In the genomic region with DNA sequence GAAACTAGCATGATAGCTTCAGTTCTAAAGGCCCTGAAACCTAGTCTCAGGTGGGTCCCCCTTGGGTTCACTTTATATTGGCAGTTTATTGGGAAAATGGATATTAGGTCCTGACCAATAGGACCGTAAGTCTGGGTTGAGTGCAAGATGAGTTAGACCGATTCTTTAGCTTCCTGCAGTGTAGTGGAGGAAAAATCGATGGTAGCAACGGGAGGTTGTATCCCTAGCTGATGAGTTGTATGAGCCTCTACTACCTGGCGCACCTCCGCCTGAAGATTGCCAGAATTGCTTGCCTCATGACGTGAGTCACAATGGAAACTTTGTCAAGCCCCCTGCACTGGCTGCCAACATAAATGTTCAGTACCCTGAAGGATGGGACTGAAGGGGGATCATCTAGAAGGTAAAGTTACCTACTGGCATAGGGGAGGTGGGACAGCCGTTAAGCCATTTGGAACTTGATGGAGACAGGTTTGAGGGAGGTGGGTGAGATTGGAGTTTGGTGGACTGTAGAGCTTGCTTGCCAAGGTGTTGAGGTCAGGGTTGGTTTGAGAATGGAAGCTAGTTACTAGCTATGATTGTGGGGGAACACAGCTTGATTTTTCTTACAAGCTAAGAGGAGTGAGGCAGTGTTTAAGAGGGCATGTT, we compare ENCODE assay signal across 7 cellular contexts. TPM values are rescaled to one million over a fixed set of nuclear protein-coding genes. Genes with fewer than 3 reads are reported as not detected.
DNase-seq lines count a peak whose midpoint lies in the region; ATAC-seq and TF ChIP-seq lines count a peak whose summit lies in the region.

No MANE protein-coding gene starts in this region.

- peak overlapping the region; percentile 5; the same call in 1 of the 2 replicates for H2BK120ac ChIP-seq in IMR-90 (ENCODE audit: low read depth, low read length)

- H3K4me3 Mint-ChIP-seq in activated CD4-positive, alpha-beta memory T cell treated with anti-CD3 and anti-CD28 coated beads for 36 hours: peak overlapping the region; percentile 97

- H3K4me1 Mint-ChIP-seq in activated CD4-positive, alpha-beta memory T cell treated with anti-CD3 and anti-CD28 coated beads for 36 hours (ENCODE audit: low read depth): peaks cover 49% of the 10 kb centered on the region

- in situ Hi-C loops in IMR-90 (cut with MboI; ENCODE audit: low sequenced_read_pairs): no loop called here

- H3K23ac ChIP-seq in IMR-90 (ENCODE audit: low read depth, low read length): peak overlapping the region; percentile 73

- H3K9me1 ChIP-seq in IMR-90 (ENCODE audit: insufficient read depth, low read length): peaks cover 14% of the 10 kb centered on the region

- no peak for TF ChIP-seq RAD21 in IMR-90 (IDR thresholded peaks at IDR 0.05; ENCODE audit: low read length)

- peak overlapping the region; percentile 79 for H3K27ac ChIP-seq in IMR-90 (ENCODE audit: insufficient read depth, low read length)

- H3K18ac ChIP-seq in IMR-90 (ENCODE audit: low read depth, low read length): peak overlapping the region; percentile 76

- H3K27ac Mint-ChIP-seq in activated CD4-positive, alpha-beta memory T cell treated with anti-CD3 and anti-CD28 coated beads for 36 hours: peak overlapping the region; percentile 97

- H3K9ac ChIP-seq in IMR-90 (ENCODE audit: low read depth, low read length): peak overlapping the region; percentile 54

- peak overlapping the region; percentile 18 for H4K91ac ChIP-seq in IMR-90 (ENCODE audit: insufficient read depth, low read depth, low read length)

- peaks cover 83% of the 10 kb centered on the region for H4K20me1 ChIP-seq in IMR-90 (ENCODE audit: insufficient read depth, low read length)

- H3K36me3 ChIP-seq in IMR-90 (ENCODE audit: control insufficient read depth, insufficient read depth, low read length): peaks cover 50% of the 10 kb centered on the region

- intact Hi-C loops in IMR-90 (cut with micrococcal nuclease): loop anchor here (5.0 kb wide), 1 partner anchor 103 kb away; no protein-coding TSS in a partner anchor
- intact Hi-C loops in activated CD4-positive, alpha-beta memory T cell treated with anti-CD3 and anti-CD28 coated beads for 36 hours (cut with micrococcal nuclease): loop anchor here (2.0 to 5.0 kb wide), 2 partner anchors 227 to 377 kb away; a partner anchor contains a TSS

- H3K9me3 ChIP-seq in IMR-90 (ENCODE audit: control insufficient read depth, insufficient read depth, low read length): no peaks in the 10 kb centered on the region

- peak overlapping the region; percentile 54 to 82 for H4K8ac ChIP-seq in IMR-90 (ENCODE audit: low read depth in 2 of 2, low read length in 2 of 2)

- H2BK20ac ChIP-seq in IMR-90 (ENCODE audit: low read depth, low read length): no peak overlapping the region

- H2AK5ac ChIP-seq in IMR-90 (ENCODE audit: low read depth, low read length): peak overlapping the region; percentile 33

- peak overlapping the region; percentile 62 for H3K4ac ChIP-seq in IMR-90 (ENCODE audit: low read depth, low read length)

- dilution Hi-C loops in IMR-90 (cut with HindIII; ENCODE audit: low sequenced_read_pairs, unreplicated experiment): no loop called here

- 87% methylated on average over 6 of the region's 8 CpGs; no CpG with 5 or more reads in 1 of the 2 experiments for WGBS in IMR-90 (ENCODE audit: extremely low coverage in 2 of 2, insufficient read length in 1 of 2), 2 experiments

- no peak overlapping the region for H2AFZ ChIP-seq in IMR-90 (replicated peaks; ENCODE audit: low read length, poor library complexity)

- DNase-seq in IMR-90: no peak
- peak; percentile 48 for DNase-seq in activated CD4-positive, alpha-beta memory T cell treated with anti-CD3 and anti-CD28 coated beads for 36 hours
- DNase-seq in fibroblast of pulmonary artery (ENCODE audit: low read depth): no peak
- DNase-seq in stimulated activated CD4-positive, alpha-beta T cell treated with anti-CD3 and anti-CD28 coated beads, Interleukin-4, amount 100 ng/mL, for 4 hours: peak; percentile 43 to 66
- DNase-seq in NCI-H1694 (lab: John Stamatoyannopoulos, UW): no peak
- no peak for DNase-seq in cortex of kidney (lab: John Stamatoyannopoulos, UW)
- no peak for DNase-seq in GM19240 (ENCODE audit: insufficient read length, low spot score)

- ATAC-seq in IMR-90 (ENCODE audit: low read depth): no peak

- H2BK5ac ChIP-seq in IMR-90 (ENCODE audit: low read depth, low read length, poor library complexity, severe bottlenecking): peak overlapping the region; percentile 79

- no peaks in the 10 kb centered on the region for H3K27me3 ChIP-seq in IMR-90 (ENCODE audit: control insufficient read depth, insufficient read depth, low read length)

- peak overlapping the region; percentile 65 for H3K14ac ChIP-seq in IMR-90 (replicated peaks; ENCODE audit: low read depth, low read length)

- CTCF ChIA-PET in IMR-90 (lab: Yijun Ruan, JAX): interaction anchor here (0.6 to 1.7 kb wide), 3 partner anchors 101 to 261 kb away, joined by 3 to 4 read pairs (median 4); no protein-coding TSS in a partner anchor
- CTCF ChIA-PET in activated CD4-positive, alpha-beta memory T cell treated with anti-CD3 and anti-CD28 coated beads for 36 hours (lab: Charles Lee): interaction anchor here (0.6 to 1.6 kb wide), 2 partner anchors 8 to 72 kb away, joined by 3 to 5 read pairs; no protein-coding TSS in a partner anchor

- H3K79me1 ChIP-seq in IMR-90 (ENCODE audit: low read depth in 1 of 2, low read length in 2 of 2): peaks cover 17 to 38% of the 10 kb centered on the region in 2 experiments

- H3K4me1 ChIP-seq in IMR-90 (ENCODE audit: control insufficient read depth, insufficient read depth, low read length): peaks cover 13% of the 10 kb centered on the region

- H2BK15ac ChIP-seq in IMR-90 (ENCODE audit: low read depth, low read length): no peak overlapping the region

- peaks cover 84% of the 10 kb centered on the region for H3K36me3 Mint-ChIP-seq in activated CD4-positive, alpha-beta memory T cell treated with anti-CD3 and anti-CD28 coated beads for 36 hours

- no TSS peak for BruUV-seq in IMR-90 (replicated peaks; lab: Mats Ljungman, UMichigan)

- peaks cover 3% of the 10 kb centered on the region for H3K9me3 Mint-ChIP-seq in activated CD4-positive, alpha-beta memory T cell treated with anti-CD3 and anti-CD28 coated beads for 36 hours

- TF ChIP-seq CTCF in IMR-90 (conservative IDR thresholded peaks at IDR 0.05; ENCODE audit: low read depth, low read length) (no peak), fibroblast of pulmonary artery (IDR thresholded peaks at IDR 0.05; ENCODE audit: low read length, missing control alignments) (no peak)

- peak overlapping the region; percentile 45 for H4K5ac ChIP-seq in IMR-90 (ENCODE audit: low read depth, low read length)

- POLR2A ChIA-PET in IMR-90 (lab: Charles Lee; ENCODE audit: unreplicated experiment): interaction anchor here (0.5 to 1.0 kb wide), 4 partner anchors 100 to 252 kb away, joined by 3 to 4 read pairs (median 3); no protein-coding TSS in a partner anchor
- POLR2A ChIA-PET in activated CD4-positive, alpha-beta memory T cell treated with anti-CD3 and anti-CD28 coated beads for 36 hours (lab: Charles Lee): interaction anchor here (0.5 to 9.7 kb wide), 10 partner anchors 32 to 264 kb away, joined by 3 to 180 read pairs (median 7); a partner anchor contains a TSS

- H2AK9ac ChIP-seq in IMR-90 (replicated peaks; ENCODE audit: low read depth, low read length, poor library complexity): peak overlapping the region; percentile 29

- H3K4me2 ChIP-seq in IMR-90 (ENCODE audit: low read depth, low read length): peak overlapping the region; percentile 68

- H3K4me3 ChIP-seq in IMR-90 (ENCODE audit: insufficient read depth, low read depth, low read length) (no peak overlapping the region; the same call in 1 of the 2 replicates), fibroblast of pulmonary artery (replicated peaks; ENCODE audit: low read depth, low read length) (peak overlapping the region; percentile 99)

- peaks cover 6% of the 10 kb centered on the region for H3K27me3 Mint-ChIP-seq in activated CD4-positive, alpha-beta memory T cell treated with anti-CD3 and anti-CD28 coated beads for 36 hours

- H3K56ac ChIP-seq in IMR-90 (ENCODE audit: extremely low read depth, insufficient read depth, low read length): peak overlapping the region; percentile 64

- no peak for TF ChIP-seq POLR2A in IMR-90 (IDR thresholded peaks at IDR 0.05; ENCODE audit: low read depth, low read length)

TF ChIP-seq in IMR-90, 13 proteins besides CTCF, POLR2A, EP300 and RAD21:
- TF ChIP-seq, protein P1, sequence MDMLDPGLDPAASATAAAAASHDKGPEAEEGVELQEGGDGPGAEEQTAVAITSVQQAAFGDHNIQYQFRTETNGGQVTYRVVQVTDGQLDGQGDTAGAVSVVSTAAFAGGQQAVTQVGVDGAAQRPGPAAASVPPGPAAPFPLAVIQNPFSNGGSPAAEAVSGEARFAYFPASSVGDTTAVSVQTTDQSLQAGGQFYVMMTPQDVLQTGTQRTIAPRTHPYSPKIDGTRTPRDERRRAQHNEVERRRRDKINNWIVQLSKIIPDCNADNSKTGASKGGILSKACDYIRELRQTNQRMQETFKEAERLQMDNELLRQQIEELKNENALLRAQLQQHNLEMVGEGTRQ (IDR thresholded peaks at IDR 0.05; ENCODE audit: low read depth, low read length): 0 out of 2 replicates have a peak, but pooled peaks have one; percentile 1
- TF ChIP-seq FOS (IDR thresholded peaks at IDR 0.05; ENCODE audit: low read depth, low read length): no peak

RNA-seq across cellular contexts. Expression of a gene that starts 4.0 kb away (rescaled TPM):
- 33.9 and 43.9 TPM in 2 replicates for total RNA-seq in IMR-90 (2012; rRNA removed)
- 28.7 and 33.2 TPM in 2 replicates for polyA plus RNA-seq in IMR-90 (2012; rRNA removed)
- polyA plus RNA-seq in IMR-90 (2012; cell fraction: cytosol; rRNA removed): 23.3 and 34.3 TPM in 2 replicates
- 19.3 and 25.8 TPM in 2 replicates for polyA plus RNA-seq in IMR-90 (2012; cell fraction: nucleus; rRNA removed; ENCODE audit: low replicate concordance)
- total RNA-seq in activated CD4-positive, alpha-beta memory T cell treated with anti-CD3 and anti-CD28 coated beads for 36 hours: 10 to 100 TPM; 83.5 to 86.1 TPM

RNA-seq across cellular contexts. Expression of a gene that starts 43.1 kb away (rescaled TPM):
- total RNA-seq in IMR-90 (2012; rRNA removed): 23.8 and 25.3 TPM in 2 replicates
- 23.3 and 24.1 TPM in 2 replicates for polyA plus RNA-seq in IMR-90 (2012; rRNA removed)
- polyA plus RNA-seq in IMR-90 (2012; cell fraction: cytosol; rRNA removed): 10.5 and 14.8 TPM in 2 replicates
- polyA plus RNA-seq in IMR-90 (2012; cell fraction: nucleus; rRNA removed; ENCODE audit: low replicate concordance): 16.6 and 42.3 TPM in 2 replicates
- total RNA-seq in activated CD4-positive, alpha-beta memory T cell treated with anti-CD3 and anti-CD28 coated beads for 36 hours: 10 to 100 TPM; 57.3 to 59.6 TPM

Comparison
In these comparisons a context has a peak if more than half of its experiments do, and no peak if none do; other contexts are left out.
1. DNase-seq: peak in activated CD4-positive, alpha-beta memory T cell treated with anti-CD3 and anti-CD28 coated beads for 36 hours (single experiment) and stimulated activated CD4-positive, alpha-beta T cell treated with anti-CD3 and anti-CD28 coated beads, Interleukin-4, amount 100 ng/mL, for 4 hours (2 of 2); none in IMR-90 (single experiment), fibroblast of pulmonary artery (single experiment), NCI-H1694 (single experiment), cortex of kidney (single experiment) and GM19240 (single experiment).